ENCODE assay signal across 21 cellular contexts in genomic region chr12:3238196-3238595, GRCh38.
DNase-seq lines count a peak whose midpoint lies in the region; ATAC-seq and TF ChIP-seq lines count a peak whose summit lies in the region.
"Had no signal": no experiment of that assay in that cellular context is flagged by ENCODE, and none has a peak within 500 bp of the region (broad histone marks: within the 10 kb centered on the region; RNA-seq: fewer than 3 reads in every experiment).

No MANE protein-coding gene starts in this region.

- H3K9me3 ChIP-seq in heart right ventricle: no peaks in the 10 kb centered on the region
- H3K9me3 ChIP-seq in WERI-Rb-1 (ENCODE audit: severe bottlenecking): no peaks in the 10 kb centered on the region
- H3K9me3 ChIP-seq: BE2C had no signal

- H3K36me3 Mint-ChIP-seq in activated naive CD4-positive, alpha-beta T cell treated with anti-CD3 and anti-CD28 coated beads for 36 hours (ENCODE audit: low read depth): no peaks in the 10 kb centered on the region
- H3K36me3 Mint-ChIP-seq: CD4-positive, CD25-positive, alpha-beta regulatory T cell had no signal

- no peaks in the 10 kb centered on the region for H3K27me3 ChIP-seq in heart right ventricle
- no peaks in the 10 kb centered on the region for H3K27me3 ChIP-seq in WERI-Rb-1 (ENCODE audit: insufficient read depth, low read depth, severe bottlenecking)
- H3K27me3 ChIP-seq: BE2C had no signal

- no peaks in the 10 kb centered on the region for H3K27me3 Mint-ChIP-seq in activated naive CD4-positive, alpha-beta T cell treated with anti-CD3 and anti-CD28 coated beads for 36 hours (ENCODE audit: low read depth)

- CTCF ChIA-PET in activated naive CD4-positive, alpha-beta T cell treated with anti-CD3 and anti-CD28 coated beads for 36 hours (lab: Charles Lee): interaction anchor here (1.1 kb wide), 1 partner anchor 37 kb away, joined by 3 read pairs; no protein-coding TSS in a partner anchor

- H3K27ac ChIP-seq in heart right ventricle (peak overlapping the region; percentile 26 to 99 (median 89)), WERI-Rb-1 (peak overlapping the region; percentile 95; the same call in 1 of the 2 replicates)
- H3K27ac ChIP-seq: RWPE1 had no signal

- H3K4me1 ChIP-seq in heart right ventricle: peaks cover 6 to 95% (median 63%) of the 10 kb centered on the region in 9 donors

- intact Hi-C loops in heart right ventricle (cut with DNase I): no loop called here
- intact Hi-C loops in left cardiac atrium (cut with DNase I): no loop called here
- intact Hi-C loops in activated naive CD4-positive, alpha-beta T cell treated with anti-CD3 and anti-CD28 coated beads for 36 hours (cut with micrococcal nuclease): no loop called here

- TF ChIP-seq CTCF in heart right ventricle (IDR thresholded peaks at IDR 0.05) (no peak), WERI-Rb-1 (IDR thresholded peaks at IDR 0.05; ENCODE audit: low read depth, low read length) (no peak)

- H3K27ac Mint-ChIP-seq in activated naive CD4-positive, alpha-beta T cell treated with anti-CD3 and anti-CD28 coated beads for 36 hours: no peak overlapping the region
- H3K27ac Mint-ChIP-seq: CD4-positive, CD25-positive, alpha-beta regulatory T cell had no signal

- DNase-seq in heart right ventricle (no peak), left cardiac atrium (no peak), WERI-Rb-1 (no peak), myocyte (ENCODE audit: low read depth) (peak; percentile 96), HK-2 (ENCODE audit: unreplicated experiment) (no peak), NCI-H2196 treated with DMSO at 0.1 percent for 48 hours (lab: John Stamatoyannopoulos, UW; ENCODE audit: unreplicated experiment) (no peak)
- no peak for DNase-seq in activated naive CD4-positive, alpha-beta T cell treated with anti-CD3 and anti-CD28 coated beads for 36 hours
- DNase-seq: 8988T; ACHN; BE2C; CD4-positive, CD25-positive, alpha-beta regulatory T cell; DMS53; NCI-H1092; NCI-H1417 treated with DMSO at 0.1 percent for 48 hours; NCI-H2171; NCI-H345; NCI-H510A treated with DMSO at 0.1 percent for 48 hours; SIG-M5 had no signal

- ATAC-seq in heart right ventricle (no peak), left cardiac atrium (no peak)
- ATAC-seq: HCT116, Panc1 had no signal

- no peak overlapping the region for H3K4me3 ChIP-seq in heart right ventricle
- H3K4me3 ChIP-seq in WERI-Rb-1 (ENCODE audit: low read depth, low read length): no peak overlapping the region

- H3K9me3 Mint-ChIP-seq in activated naive CD4-positive, alpha-beta T cell treated with anti-CD3 and anti-CD28 coated beads for 36 hours: no peaks in the 10 kb centered on the region

- H3K4me1 Mint-ChIP-seq in activated naive CD4-positive, alpha-beta T cell treated with anti-CD3 and anti-CD28 coated beads for 36 hours (ENCODE audit: low read depth): no peaks in the 10 kb centered on the region
- H3K4me1 Mint-ChIP-seq: CD4-positive, CD25-positive, alpha-beta regulatory T cell had no signal

- H3K4me3 Mint-ChIP-seq in activated naive CD4-positive, alpha-beta T cell treated with anti-CD3 and anti-CD28 coated beads for 36 hours: no peak overlapping the region
- H3K4me3 Mint-ChIP-seq: CD4-positive, CD25-positive, alpha-beta regulatory T cell had no signal

- H3K36me3 ChIP-seq in heart right ventricle (peaks cover 0 to 13% (median 0%) of the 10 kb centered on the region in 9 donors), WERI-Rb-1 (peaks cover 93% of the 10 kb centered on the region)
- H3K36me3 ChIP-seq: BE2C had no signal

- WGBS in heart right ventricle, 2 donors: 80 to 83% methylated on average over 11 of the region's 11 CpGs
